In genomic region chr1:214602764-214603657, GRCh38 we compare ENCODE assay signal across 8 cellular contexts. TPM values are rescaled to one million over a fixed set of nuclear protein-coding genes. Genes with fewer than 3 reads are reported as not detected.
A peak's percentile ranks its signal among the peaks of the same experiment; 100 is the strongest.
DNase-seq lines count a peak whose midpoint lies in the region; ATAC-seq and TF ChIP-seq lines count a peak whose summit lies in the region.

A gene with protein sequence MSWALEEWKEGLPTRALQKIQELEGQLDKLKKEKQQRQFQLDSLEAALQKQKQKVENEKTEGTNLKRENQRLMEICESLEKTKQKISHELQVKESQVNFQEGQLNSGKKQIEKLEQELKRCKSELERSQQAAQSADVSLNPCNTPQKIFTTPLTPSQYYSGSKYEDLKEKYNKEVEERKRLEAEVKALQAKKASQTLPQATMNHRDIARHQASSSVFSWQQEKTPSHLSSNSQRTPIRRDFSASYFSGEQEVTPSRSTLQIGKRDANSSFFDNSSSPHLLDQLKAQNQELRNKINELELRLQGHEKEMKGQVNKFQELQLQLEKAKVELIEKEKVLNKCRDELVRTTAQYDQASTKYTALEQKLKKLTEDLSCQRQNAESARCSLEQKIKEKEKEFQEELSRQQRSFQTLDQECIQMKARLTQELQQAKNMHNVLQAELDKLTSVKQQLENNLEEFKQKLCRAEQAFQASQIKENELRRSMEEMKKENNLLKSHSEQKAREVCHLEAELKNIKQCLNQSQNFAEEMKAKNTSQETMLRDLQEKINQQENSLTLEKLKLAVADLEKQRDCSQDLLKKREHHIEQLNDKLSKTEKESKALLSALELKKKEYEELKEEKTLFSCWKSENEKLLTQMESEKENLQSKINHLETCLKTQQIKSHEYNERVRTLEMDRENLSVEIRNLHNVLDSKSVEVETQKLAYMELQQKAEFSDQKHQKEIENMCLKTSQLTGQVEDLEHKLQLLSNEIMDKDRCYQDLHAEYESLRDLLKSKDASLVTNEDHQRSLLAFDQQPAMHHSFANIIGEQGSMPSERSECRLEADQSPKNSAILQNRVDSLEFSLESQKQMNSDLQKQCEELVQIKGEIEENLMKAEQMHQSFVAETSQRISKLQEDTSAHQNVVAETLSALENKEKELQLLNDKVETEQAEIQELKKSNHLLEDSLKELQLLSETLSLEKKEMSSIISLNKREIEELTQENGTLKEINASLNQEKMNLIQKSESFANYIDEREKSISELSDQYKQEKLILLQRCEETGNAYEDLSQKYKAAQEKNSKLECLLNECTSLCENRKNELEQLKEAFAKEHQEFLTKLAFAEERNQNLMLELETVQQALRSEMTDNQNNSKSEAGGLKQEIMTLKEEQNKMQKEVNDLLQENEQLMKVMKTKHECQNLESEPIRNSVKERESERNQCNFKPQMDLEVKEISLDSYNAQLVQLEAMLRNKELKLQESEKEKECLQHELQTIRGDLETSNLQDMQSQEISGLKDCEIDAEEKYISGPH (N-terminal part only) (plus strand): TSS chr1:214603195. CDS start chr1:214613755, 10,560 bp downstream.

- peak; percentile 52 to 95 (median 89) for DNase-seq in C1 segment of cervical spinal cord (lab: John Stamatoyannopoulos, UW)
- DNase-seq in NCI-H526 treated with DMSO at 0.1 percent for 48 hours (lab: John Stamatoyannopoulos, UW) = peak; percentile 93
- peak; percentile 98 for DNase-seq in activated CD4-positive, alpha-beta T cell treated with anti-CD3 and anti-CD28 coated beads, Interleukin-2, amount 10 ng/mL, durations not matched to agents 24 days and 14 days
- DNase-seq in left lung = peak; percentile 93 to 95
- peak; percentile 84 to 85 for DNase-seq in stimulated activated CD4-positive, alpha-beta T cell treated with anti-CD3 and anti-CD28 coated beads, Interleukin-2, amount 100 ng/mL, for 48 hours

- H3K36me3 Mint-ChIP-seq in activated CD4-positive, alpha-beta T cell treated with anti-CD3 and anti-CD28 coated beads, Interleukin-2, amount 10 ng/mL, durations not matched to agents 24 days and 14 days (ENCODE audit: low read depth) = peaks cover 9% of the 10 kb centered on the region
- H3K36me3 Mint-ChIP-seq in dendritic cell treated with granulocyte-macrophage colony-stimulating factor and Interleukin-4, amounts not matched to agents 40 ng/mL and 50 ng/mL, for 4 days (ENCODE audit: low read depth) = peaks cover under 1% of the 10 kb centered on the region

- intact Hi-C loops in activated CD4-positive, alpha-beta T cell treated with anti-CD3 and anti-CD28 coated beads, Interleukin-2, amount 10 ng/mL, durations not matched to agents 24 days and 14 days (cut with micrococcal nuclease) = loop anchor here (2.0 to 5.0 kb wide), 4 partner anchors 162 to 341 kb away; partner anchors contain the start of gene SMYD2
- intact Hi-C loops in dendritic cell treated with granulocyte-macrophage colony-stimulating factor and Interleukin-4, amounts not matched to agents 40 ng/mL and 50 ng/mL, for 4 days (cut with micrococcal nuclease) = no loop called here
- intact Hi-C loops in left lung (cut with DNase I) = no loop called here

- no peaks in the 10 kb centered on the region for H3K27me3 Mint-ChIP-seq in activated CD4-positive, alpha-beta T cell treated with anti-CD3 and anti-CD28 coated beads, Interleukin-2, amount 10 ng/mL, durations not matched to agents 24 days and 14 days
- no peaks in the 10 kb centered on the region for H3K27me3 Mint-ChIP-seq in dendritic cell treated with granulocyte-macrophage colony-stimulating factor and Interleukin-4, amounts not matched to agents 40 ng/mL and 50 ng/mL, for 4 days

- no peak within 1 kb of the TSS for H3K27ac ChIP-seq in left lung

- no peaks in the 10 kb centered on the region for H3K9me3 ChIP-seq in left lung

- peaks cover 29% of the 10 kb centered on the region for H3K4me1 Mint-ChIP-seq in activated CD4-positive, alpha-beta T cell treated with anti-CD3 and anti-CD28 coated beads, Interleukin-2, amount 10 ng/mL, durations not matched to agents 24 days and 14 days
- peaks cover 12% of the 10 kb centered on the region for H3K4me1 Mint-ChIP-seq in dendritic cell treated with granulocyte-macrophage colony-stimulating factor and Interleukin-4, amounts not matched to agents 40 ng/mL and 50 ng/mL, for 4 days (ENCODE audit: low read depth)

- TF ChIP-seq CTCF in left lung (IDR thresholded peaks at IDR 0.05) = peak in 1 of 2 donors; percentile 20

- peak within 1 kb of the TSS; percentile 70 to 80 for H3K4me3 ChIP-seq in left lung

- no peaks in the 10 kb centered on the region for H3K27me3 ChIP-seq in left lung

- peaks cover 0 to 14% of the 10 kb centered on the region in 2 donors for H3K4me1 ChIP-seq in left lung

- peak within 1 kb of the TSS; percentile 97 for H3K27ac Mint-ChIP-seq in activated CD4-positive, alpha-beta T cell treated with anti-CD3 and anti-CD28 coated beads, Interleukin-2, amount 10 ng/mL, durations not matched to agents 24 days and 14 days
- H3K27ac Mint-ChIP-seq in dendritic cell treated with granulocyte-macrophage colony-stimulating factor and Interleukin-4, amounts not matched to agents 40 ng/mL and 50 ng/mL, for 4 days = peak within 1 kb of the TSS; percentile 80

- ATAC-seq in GM19324 (IDR thresholded peaks at IDR 0.05; ENCODE audit: low FRiP score, unreplicated experiment) = peak; percentile 100
- peak; percentile 100 for ATAC-seq in HG03469 (IDR thresholded peaks at IDR 0.05; ENCODE audit: unreplicated experiment)
- ATAC-seq in left lung = peak; percentile 99

- H3K36me3 ChIP-seq in left lung = no peaks in the 10 kb centered on the region

- H3K9me3 Mint-ChIP-seq in activated CD4-positive, alpha-beta T cell treated with anti-CD3 and anti-CD28 coated beads, Interleukin-2, amount 10 ng/mL, durations not matched to agents 24 days and 14 days = no peaks in the 10 kb centered on the region
- H3K9me3 Mint-ChIP-seq in dendritic cell treated with granulocyte-macrophage colony-stimulating factor and Interleukin-4, amounts not matched to agents 40 ng/mL and 50 ng/mL, for 4 days = no peaks in the 10 kb centered on the region

- H3K4me3 Mint-ChIP-seq in activated CD4-positive, alpha-beta T cell treated with anti-CD3 and anti-CD28 coated beads, Interleukin-2, amount 10 ng/mL, durations not matched to agents 24 days and 14 days = peak within 1 kb of the TSS; percentile 90
- H3K4me3 Mint-ChIP-seq in dendritic cell treated with granulocyte-macrophage colony-stimulating factor and Interleukin-4, amounts not matched to agents 40 ng/mL and 50 ng/mL, for 4 days = peak within 1 kb of the TSS; percentile 92

RNA-seq across cellular contexts. Expression of the gene that starts here (rescaled TPM):
- total RNA-seq in activated CD4-positive, alpha-beta T cell treated with anti-CD3 and anti-CD28 coated beads, Interleukin-2, amount 10 ng/mL, durations not matched to agents 24 days and 14 days = 54.4 and 63.0 TPM in 2 replicates
- 10 to 100 TPM in 1 of 2 donors, 1 to 10 TPM in 1; 3.4 to 15.0 TPM for total RNA-seq in left lung
